Comparison of ENCODE assay signal across 27 cellular contexts in genomic region chr2:151786493-151786892, GRCh38. TPM values are rescaled to one million over a fixed set of nuclear protein-coding genes. Genes with fewer than 3 reads are reported as not detected.
DNase-seq lines count a peak whose midpoint lies in the region; ATAC-seq, FAIRE-seq and TF ChIP-seq lines count a peak whose summit lies in the region.
"Had no signal": no experiment of that assay in that cellular context is flagged by ENCODE, and none has a peak within 500 bp of the region (broad histone marks: within the 10 kb centered on the region; RNA-seq: fewer than 3 reads in every experiment).

No MANE protein-coding gene starts in this region.

- H3K4me3 ChIP-seq in K562 = no peak overlapping the region
- H3K4me3 ChIP-seq: SJSA1 had no signal

- H3K4me2 ChIP-seq in K562 (ENCODE audit: insufficient read depth, low read length) = no peak overlapping the region
- H3K4me2 ChIP-seq: KMS-11 had no signal

- in situ Hi-C loops in K562 (cut with MboI) = no loop called here

- DNase-seq in OCI-M1 (lab: John Stamatoyannopoulos, UW) = peak; percentile 31
- DNase-seq in K562 (ENCODE audit: extremely low read depth in 1 of 4, low spot score in 3 of 4) = no peak
- DNase-seq in naive B cell = no peak
- DNase-seq in SKM-1 (lab: John Stamatoyannopoulos, UW; ENCODE audit: unreplicated experiment) = no peak
- no peak for DNase-seq in SIG-M5 treated with dmso at 0.1 percent for 504 hours (lab: John Stamatoyannopoulos, UW; ENCODE audit: unreplicated experiment)
- DNase-seq: Caco-2; CD8-positive, alpha-beta T cell; DMS 273 treated with DMSO at 0.1 percent for 48 hours; DMS79 treated with DMSO at 0.1 percent for 48 hours; GF-D8; H7; IMR-90; NCI-H1048; NCI-H1417; NCI-H1694; NCI-H2081; NCI-H226; NCI-H510A; NCI-H69; PC-3; T-helper 1 cell had no signal

- ATAC-seq in K562 = no peak
- ATAC-seq in naive B cell (ENCODE audit: low read depth in 2 of 2) = peak; percentile 32 to 67
- ATAC-seq in GM21737 (IDR thresholded peaks at IDR 0.05; ENCODE audit: unreplicated experiment) = no peak
- ATAC-seq in HG02623 (IDR thresholded peaks at IDR 0.05; ENCODE audit: unreplicated experiment) = no peak
- ATAC-seq: CD8-positive, alpha-beta T cell; PC-3 had no signal

- TF ChIP-seq CTCF in K562 (IDR thresholded peaks at IDR 0.05 in 2 of 3, conservative IDR thresholded peaks at IDR 0.05 in 1 of 3; ENCODE audit: insufficient read depth in 2 of 3, low read depth in 1 of 3, low read length in 3 of 3) = no peak

- WGBS in K562 (ENCODE audit: insufficient coverage, low coverage, missing lambda C conversion rate) = 91% methylated on average over 1 of the region's 1 CpG

- H3K9me1 ChIP-seq in K562 (ENCODE audit: control insufficient read depth, insufficient read depth, low read length) = no peaks in the 10 kb centered on the region

- H3K27ac ChIP-seq in K562 (ENCODE audit: extremely low read depth, low read depth, low read length) = no peak overlapping the region
- H3K27ac ChIP-seq: C4-2B, KMS-11, SJSA1 had no signal

- H3K27me3 ChIP-seq in K562 (ENCODE audit: control insufficient read depth in 2 of 2, insufficient read depth in 2 of 2, low read length in 2 of 2) = no peaks in the 10 kb centered on the region
- H3K27me3 ChIP-seq: SJSA1 had no signal

- CTCF ChIA-PET in K562 (lab: Yijun Ruan, JAX; ENCODE audit: low intra/inter-chr PET ratio) = no interaction called here

- peaks cover 13 to 56% of the 10 kb centered on the region in 2 experiments for H3K4me1 ChIP-seq in K562 (replicated peaks in 1 of 2; ENCODE audit: control insufficient read depth in 2 of 2, insufficient read depth in 2 of 2, low read length in 2 of 2)
- H3K4me1 ChIP-seq: Caco-2, SJSA1 had no signal

- H3K9me3 ChIP-seq in K562 (replicated peaks; ENCODE audit: control insufficient read depth, insufficient read depth, low read depth, low read length) = no peaks in the 10 kb centered on the region
- H3K9me3 ChIP-seq: Caco-2, SJSA1 had no signal

- H4K20me1 ChIP-seq in K562 (replicated peaks; ENCODE audit: control insufficient read depth, insufficient read depth, low read length) = no peaks in the 10 kb centered on the region

- FAIRE-seq in K562 (lab: Jason Lieb, UNC) = no peak
- FAIRE-seq: GM12891 had no signal

- POLR2A ChIA-PET in K562 (lab: Yijun Ruan, JAX) = interaction anchor here (1.4 to 2.4 kb wide), 3 partner anchors 9 to 13 kb away, joined by 4 to 8 read pairs (median 7); no protein-coding TSS in a partner anchor

- H3K27me3 Mint-ChIP-seq in naive B cell = no peaks in the 10 kb centered on the region

- H3K9ac ChIP-seq in K562 (ENCODE audit: insufficient read depth in 1 of 2, low read depth in 2 of 2, low read length in 2 of 2) = no peak overlapping the region
- H3K9ac ChIP-seq: KMS-11 had no signal

- no peak for TF ChIP-seq EP300 in K562 (IDR thresholded peaks at IDR 0.05; ENCODE audit: low read length)

- H3K4me1 Mint-ChIP-seq in naive B cell = peaks cover 12 to 27% (median 21%) of the 10 kb centered on the region in 3 donors

- no TSS peak for BruUV-seq in K562 (replicated peaks; lab: Mats Ljungman, UMichigan)

- H3K9me3 Mint-ChIP-seq in naive B cell = no peaks in the 10 kb centered on the region
- H3K9me3 Mint-ChIP-seq: CD8-positive, alpha-beta T cell had no signal

- peaks cover 14 to 29% of the 10 kb centered on the region in 2 donors for H3K36me3 Mint-ChIP-seq in naive B cell

- no peaks in the 10 kb centered on the region for H3K79me2 ChIP-seq in K562 (ENCODE audit: control insufficient read depth, insufficient read depth, low read length)

- H3K4me3 Mint-ChIP-seq in naive B cell = peak overlapping the region in 1 of 8 donors; percentile 10
- H3K4me3 Mint-ChIP-seq: CD8-positive, alpha-beta T cell had no signal

- peak overlapping the region in 3 of 6 donors; percentile 42 to 64 (median 42) for H3K27ac Mint-ChIP-seq in naive B cell
- H3K27ac Mint-ChIP-seq: CD8-positive, alpha-beta T cell had no signal

- peaks cover 36% of the 10 kb centered on the region; the same call in 2 of the 3 replicates for H3K36me3 ChIP-seq in K562 (ENCODE audit: control insufficient read depth, insufficient read depth, low read length)
- H3K36me3 ChIP-seq: SJSA1 had no signal

- TF ChIP-seq RAD21 in K562 (CRISPR knock-in tag; conservative IDR thresholded peaks at IDR 0.05 in 1 of 2, IDR thresholded peaks at IDR 0.05 in 1 of 2) = no peak

- H2AFZ ChIP-seq in K562 (ENCODE audit: low read depth, low read length) = no peak overlapping the region

- intact Hi-C loops in K562 (cut with micrococcal nuclease) = no loop called here

- no peak for TF ChIP-seq POLR2A in K562 (conservative IDR thresholded peaks at IDR 0.05)

TF ChIP-seq in K562, 482 proteins besides CTCF, POLR2A, EP300 and RAD21:
- TF ChIP-seq BDP1 (IDR thresholded peaks at IDR 0.05; ENCODE audit: insufficient read depth, insufficient read length) (no peak), C11orf30 (IDR thresholded peaks at IDR 0.05; ENCODE audit: low read depth) (peak; percentile 15; the same call in 1 of the 2 replicates)

RNA-seq across cellular contexts. Expression of gene ARL5A, which starts 41.7 kb away (rescaled TPM):
- 74.2 and 178 TPM in 2 replicates for total RNA-seq in K562 (2011; cell fraction: chromatin; rRNA removed; ENCODE audit: low replicate concordance)
- 34.4 and 36.5 TPM in 2 replicates for total RNA-seq in K562 (2011; cell fraction: nucleolus; rRNA removed)
- 75.4 and 160 TPM in 2 replicates for total RNA-seq in K562 (2011; cell fraction: nucleoplasm; rRNA removed)
- total RNA-seq in K562 (2014; rRNA removed) (117 and 132 TPM in 2 replicates), K562 (2014; rRNA removed; fragmentation: Illumina TruSeq; extraction: Trizol) (102 and 118 TPM in 2 replicates), K562 (2015; rRNA removed; fragmentation: Illumina TruSeq; extraction: Trizol) (76.1 and 101 TPM in 2 replicates), K562 (2021) (92.2 and 94.3 TPM in 2 replicates)
- polyA plus RNA-seq in K562 (2011; rRNA removed) (65.1 and 71.1 TPM in 2 replicates), K562 (2014; fragmentation: Illumina TruSeq; extraction: Trizol) (85.4 and 88.4 TPM in 2 replicates), K562 (2014; fragmentation: Nextera tagmentation; extraction: Ambion mirVana) (10 to 100 TPM; 16.3 to 16.9 TPM), K562 (2014; rRNA removed) (74.8 and 75.6 TPM in 2 replicates), naive B cell (ENCODE audit: low read depth in 6 of 6) (100 to 1,000 TPM in 2 of 6 donors, 10 to 100 TPM in 4; 67.6 to 139 (median 90.9) TPM)
- polyA plus RNA-seq in K562 (2011; cell fraction: cytosol; rRNA removed) = 22.9 and 43.5 TPM in 2 replicates
- 46.1 and 59.3 TPM in 2 replicates for polyA plus RNA-seq in K562 (2011; cell fraction: nucleus; rRNA removed)
- 41.6 and 51.1 TPM in 2 replicates for polyA plus RNA-seq in K562 (2012)
- 144 and 168 TPM in 2 replicates for polyA minus RNA-seq in K562 (2011; rRNA and poly(A)+ RNA removed)
- 50.1 and 63.7 TPM in 2 replicates for polyA minus RNA-seq in K562 (2011; cell fraction: cytosol; rRNA and poly(A)+ RNA removed)
- 63.5 and 96.7 TPM in 2 replicates for polyA minus RNA-seq in K562 (2011; cell fraction: nucleus; rRNA and poly(A)+ RNA removed)

RNA-seq across cellular contexts. Expression of gene NEB, which starts 52.2 kb away (rescaled TPM):
- total RNA-seq in K562 (2011; cell fraction: chromatin; rRNA removed; ENCODE audit: low replicate concordance) = 1.6 and 8.7 TPM in 2 replicates
- 0.50 and 1.4 TPM in 2 replicates for total RNA-seq in K562 (2011; cell fraction: nucleolus; rRNA removed)
- 2.7 and 3.7 TPM in 2 replicates for total RNA-seq in K562 (2011; cell fraction: nucleoplasm; rRNA removed)
- 2.7 and 3.8 TPM in 2 replicates for total RNA-seq in K562 (2014; rRNA removed)
- 3.8 and 5.1 TPM in 2 replicates for total RNA-seq in K562 (2014; rRNA removed; fragmentation: Illumina TruSeq; extraction: Trizol)
- 3.6 and 4.4 TPM in 2 replicates for total RNA-seq in K562 (2015; rRNA removed; fragmentation: Illumina TruSeq; extraction: Trizol)
- total RNA-seq in K562 (2021) = 2.2 and 2.5 TPM in 2 replicates
- polyA plus RNA-seq in K562 (2011; rRNA removed) = 0.65 and 1.7 TPM in 2 replicates
- 0.49 and 0.63 TPM in 2 replicates for polyA plus RNA-seq in K562 (2011; cell fraction: cytosol; rRNA removed)
- polyA plus RNA-seq in K562 (2011; cell fraction: nucleus; rRNA removed) = 2.0 and 2.9 TPM in 2 replicates
- 3.9 and 12.9 TPM in 2 replicates for polyA plus RNA-seq in K562 (2012)
- 3.2 and 3.7 TPM in 2 replicates for polyA plus RNA-seq in K562 (2014; fragmentation: Illumina TruSeq; extraction: Trizol)
- polyA plus RNA-seq in K562 (2014; fragmentation: Nextera tagmentation; extraction: Ambion mirVana) = 1 to 10 TPM; 1.7 to 3.4 TPM
- polyA plus RNA-seq in K562 (2014; rRNA removed) = 2.9 and 8.3 TPM in 2 replicates
- 2.6 and 3.6 TPM in 2 replicates for polyA minus RNA-seq in K562 (2011; rRNA and poly(A)+ RNA removed)
- 1.2 and 1.7 TPM in 2 replicates for polyA minus RNA-seq in K562 (2011; cell fraction: cytosol; rRNA and poly(A)+ RNA removed)
- 4.2 and 4.4 TPM in 2 replicates for polyA minus RNA-seq in K562 (2011; cell fraction: nucleus; rRNA and poly(A)+ RNA removed)
- polyA plus RNA-seq in naive B cell (ENCODE audit: low read depth in 6 of 6) = under 1 TPM in 4 of 6 donors, not detected in 2; 0.10 to 0.88 (median 0.18) TPM
- polyA plus RNA-seq: IMR-90 had no signal

Comparison
In these comparisons a context has a peak if more than half of its experiments do, and no peak if none do; other contexts are left out.
1. ATAC-seq: peak in naive B cell (2 of 2); none in K562 (single experiment), GM21737 (single experiment) and HG02623 (single experiment).